Comparison of ENCODE assay signal across 10 cellular contexts in the genomic region with DNA sequence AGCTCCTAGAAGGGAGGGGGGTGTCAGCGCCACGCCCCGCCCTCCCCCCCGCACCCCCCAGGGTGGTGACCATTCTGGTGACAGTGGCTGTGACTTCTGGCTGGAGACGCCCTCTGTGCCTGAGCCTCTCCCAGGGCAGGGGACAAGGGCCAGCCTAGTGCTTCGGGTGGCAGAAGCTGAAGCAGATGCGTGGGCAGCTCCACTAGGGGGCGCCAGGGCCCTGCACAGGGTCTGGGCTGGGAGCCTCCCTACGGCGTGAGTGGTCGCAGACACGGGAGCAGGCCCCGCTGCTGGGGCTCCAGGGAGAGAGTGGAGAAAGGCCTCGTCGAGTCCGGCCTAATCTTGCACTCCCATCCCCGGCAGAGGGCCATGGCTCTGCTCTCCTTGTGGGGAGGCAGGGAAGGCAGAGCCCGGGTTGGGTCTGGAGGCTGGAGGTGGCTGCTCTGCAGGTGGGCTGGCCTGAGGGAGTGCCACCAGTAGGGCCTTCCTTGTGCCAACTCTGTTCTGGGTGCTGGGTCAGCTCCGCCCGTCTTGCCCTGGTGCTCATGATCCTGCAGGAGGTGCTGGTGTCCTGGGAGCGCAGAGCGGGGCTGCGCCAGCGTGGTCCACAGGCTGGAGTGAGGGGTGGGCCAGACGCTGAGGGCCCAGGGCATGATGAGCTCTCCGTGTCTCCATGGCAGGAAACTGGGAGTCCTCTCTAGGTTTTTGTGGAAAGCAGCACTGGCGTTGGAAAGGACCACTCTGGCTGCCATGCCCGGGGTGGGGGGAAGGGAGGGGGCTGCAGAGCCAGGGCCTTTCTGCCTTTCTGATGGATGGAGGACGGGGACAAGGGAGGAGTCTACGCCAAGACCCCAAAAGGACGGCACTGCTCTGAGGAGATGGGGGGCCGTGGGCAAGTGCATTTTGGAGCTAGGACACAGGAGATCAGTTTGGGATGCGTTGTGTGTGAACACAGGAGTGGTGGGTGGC. TPM values are rescaled to one million over a fixed set of nuclear protein-coding genes. Genes with fewer than 3 reads are reported as not detected.
DNase-seq lines count a peak whose midpoint lies in the region; ATAC-seq, FAIRE-seq and TF ChIP-seq lines count a peak whose summit lies in the region.
"Had no signal": no experiment of that assay in that cellular context is flagged by ENCODE, and none has a peak within 500 bp of the region (broad histone marks: within the 10 kb centered on the region; RNA-seq: fewer than 3 reads in every experiment).

No MANE protein-coding gene starts in this region.

- peak overlapping the region; percentile 6 for H4K8ac ChIP-seq in H1 (ENCODE audit: extremely low read depth, insufficient read depth, low read length)

- no peaks in the 10 kb centered on the region for H3K27me3 Mint-ChIP-seq in activated CD4-positive, alpha-beta memory T cell treated with anti-CD3 and anti-CD28 coated beads for 36 hours
- no peaks in the 10 kb centered on the region for H3K27me3 Mint-ChIP-seq in neural progenitor cell (ENCODE audit: insufficient read depth, low read depth)
- H3K27me3 Mint-ChIP-seq: dendritic cell treated with granulocyte-macrophage colony-stimulating factor and Interleukin-4, amounts not matched to agents 40 ng/mL and 50 ng/mL, for 4 days had no signal

- H2BK5ac ChIP-seq in H1 (ENCODE audit: low read depth, low read length), result no peak overlapping the region

- no peaks in the 10 kb centered on the region for H3K27me3 ChIP-seq in H1 (replicated peaks in 1 of 4; ENCODE audit: control insufficient read depth in 3 of 4, extremely low read depth in 1 of 4, insufficient read depth in 3 of 4, low read length in 3 of 4)
- no peaks in the 10 kb centered on the region for H3K27me3 ChIP-seq in neural progenitor cell

- peaks cover 24% of the 10 kb centered on the region for H3K4me1 Mint-ChIP-seq in activated CD4-positive, alpha-beta memory T cell treated with anti-CD3 and anti-CD28 coated beads for 36 hours (ENCODE audit: low read depth)
- H3K4me1 Mint-ChIP-seq in neural progenitor cell, result peaks cover 13% of the 10 kb centered on the region

- H3K23ac ChIP-seq in H1 (ENCODE audit: insufficient read length), result no peak overlapping the region

- H3K27ac ChIP-seq in H1 (ENCODE audit: low read depth, low read length), result no peak overlapping the region
- no peak overlapping the region for H3K27ac ChIP-seq in neural progenitor cell

- H2AFZ ChIP-seq in H1 (ENCODE audit: low read length) (no peak overlapping the region), neural progenitor cell (replicated peaks) (no peak overlapping the region)

- no peak overlapping the region for H3K9ac ChIP-seq in H1 (replicated peaks in 1 of 4; ENCODE audit: extremely low read depth in 1 of 4, low read depth in 3 of 4, low read length in 3 of 4)
- H3K9ac ChIP-seq in neural progenitor cell, result no peak overlapping the region

- H2BK120ac ChIP-seq in H1 (replicated peaks; ENCODE audit: low read depth, low read length), result no peak overlapping the region

- H2AK5ac ChIP-seq in H1 (ENCODE audit: low read depth, low read length), result no peak overlapping the region

- no peak overlapping the region for H3K56ac ChIP-seq in H1 (replicated peaks; ENCODE audit: insufficient read length, low read depth, low read length)

- H3K4me2 ChIP-seq in H1 (ENCODE audit: insufficient read depth in 1 of 2, low read depth in 2 of 2, low read length in 2 of 2) (no peak overlapping the region), neural progenitor cell (no peak overlapping the region)

- no peak overlapping the region for H4K91ac ChIP-seq in H1 (replicated peaks; ENCODE audit: insufficient read length, low read length)

- peaks cover 12% of the 10 kb centered on the region for H3K23me2 ChIP-seq in H1 (ENCODE audit: low read depth, low read length)

- ATAC-seq in GM21528 (IDR thresholded peaks at IDR 0.05; ENCODE audit: low FRiP score, unreplicated experiment), result no peak

- H2BK20ac ChIP-seq in H1 (ENCODE audit: low read length), result no peak overlapping the region

- intact Hi-C loops in activated CD4-positive, alpha-beta memory T cell treated with anti-CD3 and anti-CD28 coated beads for 36 hours (cut with micrococcal nuclease), result no loop called here

- no peaks in the 10 kb centered on the region for H3K36me3 Mint-ChIP-seq in activated CD4-positive, alpha-beta memory T cell treated with anti-CD3 and anti-CD28 coated beads for 36 hours
- no peaks in the 10 kb centered on the region for H3K36me3 Mint-ChIP-seq in neural progenitor cell

- H3K27ac Mint-ChIP-seq in activated CD4-positive, alpha-beta memory T cell treated with anti-CD3 and anti-CD28 coated beads for 36 hours, result no peak overlapping the region
- H3K27ac Mint-ChIP-seq in neural progenitor cell, result no peak overlapping the region
- H3K27ac Mint-ChIP-seq: dendritic cell treated with granulocyte-macrophage colony-stimulating factor and Interleukin-4, amounts not matched to agents 40 ng/mL and 50 ng/mL, for 4 days had no signal

- H3K4me3 ChIP-seq in H1 (ENCODE audit: extremely low read depth in 1 of 4, insufficient read depth in 2 of 4, low read depth in 3 of 4, low read length in 4 of 4) (no peak overlapping the region), neural progenitor cell (no peak overlapping the region)

- H4K20me1 ChIP-seq in H1 (replicated peaks in 1 of 2; ENCODE audit: control insufficient read depth in 1 of 2, insufficient read depth in 2 of 2, low read length in 2 of 2) (peaks cover 7 to 13% of the 10 kb centered on the region in 2 experiments), neural progenitor cell (ENCODE audit: low read depth) (peaks cover 29% of the 10 kb centered on the region)

- no peak overlapping the region for H3K18ac ChIP-seq in H1 (ENCODE audit: extremely low read depth, low read length)

- H4K5ac ChIP-seq in H1 (ENCODE audit: insufficient read length, low read depth, low read length), result no peak overlapping the region

- H3K9me3 ChIP-seq in H1 (ENCODE audit: insufficient read depth in 2 of 2, low read depth in 1 of 2, low read length in 1 of 2) (no peaks in the 10 kb centered on the region), neural progenitor cell (ENCODE audit: low read depth) (no peaks in the 10 kb centered on the region)

- no peak for FAIRE-seq in H1 (lab: Jason Lieb, UNC)
- FAIRE-seq: A204.1 had no signal

- H2BK15ac ChIP-seq in H1 (ENCODE audit: low read length), result no peak overlapping the region

- DNase-seq in DMS 273 (lab: John Stamatoyannopoulos, UW; ENCODE audit: unreplicated experiment), result peak; percentile 75
- DNase-seq in DMS 273 treated with DMSO at 0.1 percent for 48 hours (lab: John Stamatoyannopoulos, UW), result no peak
- DNase-seq in NCI-H510A treated with DMSO at 0.1 percent for 48 hours (lab: John Stamatoyannopoulos, UW), result peak; percentile 39
- peak; percentile 77 for DNase-seq in activated CD4-positive, alpha-beta memory T cell treated with anti-CD3 and anti-CD28 coated beads for 36 hours
- peak in 1 of 2 experiments; percentile 93 for DNase-seq in H1 (ENCODE audit: low read depth in 1 of 2, low spot score in 2 of 2)
- DNase-seq in neural progenitor cell (ENCODE audit: low spot score), result peak; percentile 87
- no peak for DNase-seq in NCI-H2029 treated with DMSO at 0.1 percent for 48 hours (lab: John Stamatoyannopoulos, UW)

- POLR2A ChIA-PET in activated CD4-positive, alpha-beta memory T cell treated with anti-CD3 and anti-CD28 coated beads for 36 hours (lab: Charles Lee), result interaction anchor here (0.9 to 2.3 kb wide), 5 partner anchors 16 to 61 kb away, joined by 3 to 8 read pairs (median 7); partner anchors contain the start of genes ASPSCR1 and NOTUM
- POLR2A ChIA-PET in H1 (lab: Charles Lee; ENCODE audit: partially characterized antibody), result interaction anchor here (0.6 to 4.3 kb wide), 26 partner anchors 10 to 147 kb away, joined by 3 to 13 read pairs (median 5); partner anchors contain the start of genes DCXR, DUS1L, FASN and GPS1

- CTCF ChIA-PET in activated CD4-positive, alpha-beta memory T cell treated with anti-CD3 and anti-CD28 coated beads for 36 hours (lab: Charles Lee), result interaction anchor here (0.6 to 6.4 kb wide), 26 partner anchors 10 to 284 kb away, joined by 3 to 174 read pairs (median 4); partner anchors contain the start of genes ASPSCR1, DCXR, MAFG and NOTUM
- CTCF ChIA-PET in H1 (lab: Charles Lee; ENCODE audit: partially characterized antibody), result interaction anchor here (0.5 to 4.7 kb wide), 50 partner anchors 9 to 421 kb away, joined by 3 to 29 read pairs (median 4); partner anchors contain the start of genes ASPSCR1, DCXR, DUS1L and MAFG

- H3K79me2 ChIP-seq in H1 (ENCODE audit: control insufficient read depth in 1 of 2, insufficient read depth in 2 of 2, low read length in 2 of 2), result peaks cover 0 to 12% of the 10 kb centered on the region in 2 experiments; a peak in 1 of 4 replicates
- H3K79me2 ChIP-seq in neural progenitor cell (ENCODE audit: low read depth), result peaks cover 23% of the 10 kb centered on the region

- H3K4me1 ChIP-seq in H1 (replicated peaks in 1 of 4; ENCODE audit: control insufficient read depth in 3 of 4, insufficient read depth in 4 of 4, low read length in 3 of 4) (peaks cover 0 to 14% (median 8%) of the 10 kb centered on the region in 4 experiments; a peak in 5 of 7 replicates), neural progenitor cell (peaks cover 11% of the 10 kb centered on the region)

- TF ChIP-seq CTCF in H1 (IDR thresholded peaks at IDR 0.05; ENCODE audit: control extremely low read depth in 1 of 3, insufficient read depth in 1 of 3, low read depth in 1 of 3, low read length in 3 of 3) (peak; percentile 87 to 94 (median 87)), neural progenitor cell (IDR thresholded peaks at IDR 0.05) (peak; percentile 84)

- TF ChIP-seq POLR2A in H1 (IDR thresholded peaks at IDR 0.05; ENCODE audit: control extremely low read depth in 1 of 2, low read depth in 2 of 2, low read length in 2 of 2), result no peak

- H3K79me1 ChIP-seq in H1 (ENCODE audit: low read depth, low read length), result peaks cover 4% of the 10 kb centered on the region; the same call in 1 of the 2 replicates

- H3K14ac ChIP-seq in H1 (ENCODE audit: insufficient read length), result no peak overlapping the region

- no peak overlapping the region for H2BK12ac ChIP-seq in H1 (ENCODE audit: low read depth, low read length)

- TF ChIP-seq RAD21 in H1 (IDR thresholded peaks at IDR 0.05 in 1 of 2, conservative IDR thresholded peaks at IDR 0.05 in 1 of 2; ENCODE audit: low read depth in 2 of 2, low read length in 2 of 2), result peak; percentile 56 to 69

- H3K4me3 Mint-ChIP-seq in activated CD4-positive, alpha-beta memory T cell treated with anti-CD3 and anti-CD28 coated beads for 36 hours, result peak overlapping the region; percentile 26
- H3K4me3 Mint-ChIP-seq in neural progenitor cell, result peak overlapping the region; percentile 89

- no peaks in the 10 kb centered on the region for H3K9me3 Mint-ChIP-seq in activated CD4-positive, alpha-beta memory T cell treated with anti-CD3 and anti-CD28 coated beads for 36 hours
- H3K9me3 Mint-ChIP-seq in neural progenitor cell, result no peaks in the 10 kb centered on the region
- H3K9me3 Mint-ChIP-seq: dendritic cell treated with granulocyte-macrophage colony-stimulating factor and Interleukin-4, amounts not matched to agents 40 ng/mL and 50 ng/mL, for 4 days had no signal

- WGBS in H1 (ENCODE audit: extremely low coverage in 1 of 2, insufficient coverage in 1 of 2, insufficient read length in 1 of 2, insufficient replicate concordance in 2 of 2, low coverage in 1 of 2, low lambda C conversion rate in 2 of 2, missing lambda C conversion rate in 1 of 2), 2 experiments, result 62% methylated on average over 29 of the region's 33 CpGs; no CpG with 5 or more reads in 1 of the 2 experiments

- no peak for TF ChIP-seq EP300 in H1 (IDR thresholded peaks at IDR 0.05; ENCODE audit: borderline replicate concordance in 1 of 2, low read depth in 2 of 2, low read length in 2 of 2)

- no peaks in the 10 kb centered on the region for H3K36me3 ChIP-seq in H1 (ENCODE audit: control insufficient read depth in 2 of 4, insufficient read depth in 4 of 4, low read length in 3 of 4)
- H3K36me3 ChIP-seq in neural progenitor cell, result no peaks in the 10 kb centered on the region

- H3F3A ChIP-seq in neural progenitor cell (ENCODE audit: low read depth), result peaks cover 15% of the 10 kb centered on the region

- H3K4ac ChIP-seq in H1 (replicated peaks; ENCODE audit: insufficient read length, low read depth, low read length), result no peak overlapping the region

RNA-seq across cellular contexts. Expression of gene CENPX, which starts 2.5 kb away (rescaled TPM):
- 10 to 100 TPM; 83.0 to 85.8 TPM for total RNA-seq in activated CD4-positive, alpha-beta memory T cell treated with anti-CD3 and anti-CD28 coated beads for 36 hours
- 111 and 116 TPM in 2 replicates for total RNA-seq in H1 (2021; fragmentation: NEBNext Ultra II Directional; extraction: Animal tissue kit (Norgen Biotek cat#: 25700))
- polyA plus RNA-seq in H1 (2011; rRNA removed), result 122 and 133 TPM in 2 replicates
- 131 TPM for polyA plus RNA-seq in H1 (2011; cell fraction: cytosol; rRNA removed)
- polyA plus RNA-seq in H1 (2011; cell fraction: nucleus; rRNA removed), result 145 TPM
- 94.8 to 140 TPM (median 130 TPM) in 4 replicates for polyA plus RNA-seq in H1 (2012, experiment 1 of 2)
- polyA plus RNA-seq in H1 (2012, experiment 2 of 2), result 158 TPM
- polyA plus RNA-seq in H1 (2013, experiment 1 of 2), result 61.6 TPM
- 59.1 TPM for polyA plus RNA-seq in H1 (2013, experiment 2 of 2)
- polyA minus RNA-seq in H1 (2011; rRNA and poly(A)+ RNA removed), result 21.3 and 26.4 TPM in 2 replicates
- polyA minus RNA-seq in H1 (2011; cell fraction: cytosol; rRNA and poly(A)+ RNA removed), result 35.9 TPM
- 36.4 TPM for polyA minus RNA-seq in H1 (2011; cell fraction: nucleus; rRNA and poly(A)+ RNA removed)
- total RNA-seq in neural progenitor cell (ENCODE audit: low replicate concordance), result 53.0 and 85.0 TPM in 2 replicates

RNA-seq across cellular contexts. Expression of gene LRRC45, which starts 2.9 kb away (rescaled TPM):
- total RNA-seq in activated CD4-positive, alpha-beta memory T cell treated with anti-CD3 and anti-CD28 coated beads for 36 hours, result 10 to 100 TPM; 16.3 to 19.0 TPM
- total RNA-seq in H1 (2021; fragmentation: NEBNext Ultra II Directional; extraction: Animal tissue kit (Norgen Biotek cat#: 25700)), result 28.2 and 29.0 TPM in 2 replicates
- polyA plus RNA-seq in H1 (2011; rRNA removed), result 11.5 and 17.3 TPM in 2 replicates
- polyA plus RNA-seq in H1 (2011; cell fraction: cytosol; rRNA removed), result 23.7 TPM
- 96.6 TPM for polyA plus RNA-seq in H1 (2011; cell fraction: nucleus; rRNA removed)
- polyA plus RNA-seq in H1 (2012, experiment 1 of 2), result 15.2 to 25.5 TPM (median 25.4 TPM) in 4 replicates
- polyA plus RNA-seq in H1 (2012, experiment 2 of 2), result 17.3 TPM
- polyA plus RNA-seq in H1 (2013, experiment 1 of 2), result 14.7 TPM
- polyA plus RNA-seq in H1 (2013, experiment 2 of 2), result 13.4 TPM
- polyA minus RNA-seq in H1 (2011; rRNA and poly(A)+ RNA removed), result 7.8 and 8.0 TPM in 2 replicates
- polyA minus RNA-seq in H1 (2011; cell fraction: cytosol; rRNA and poly(A)+ RNA removed), result 14.1 TPM
- 21.5 TPM for polyA minus RNA-seq in H1 (2011; cell fraction: nucleus; rRNA and poly(A)+ RNA removed)
- total RNA-seq in neural progenitor cell (ENCODE audit: low replicate concordance), result 15.4 and 46.7 TPM in 2 replicates

RNA-seq across cellular contexts. Expression of gene RAC3, which starts 11.3 kb away (rescaled TPM):
- 1 to 10 TPM; 6.3 to 8.1 TPM for total RNA-seq in activated CD4-positive, alpha-beta memory T cell treated with anti-CD3 and anti-CD28 coated beads for 36 hours
- total RNA-seq in H1 (2021; fragmentation: NEBNext Ultra II Directional; extraction: Animal tissue kit (Norgen Biotek cat#: 25700)), result 167 and 177 TPM in 2 replicates
- 299 and 520 TPM in 2 replicates for polyA plus RNA-seq in H1 (2011; rRNA removed)
- 290 TPM for polyA plus RNA-seq in H1 (2011; cell fraction: cytosol; rRNA removed)
- polyA plus RNA-seq in H1 (2011; cell fraction: nucleus; rRNA removed), result 408 TPM
- polyA plus RNA-seq in H1 (2012, experiment 1 of 2), result 93.2 to 160 TPM (median 150 TPM) in 4 replicates
- polyA plus RNA-seq in H1 (2012, experiment 2 of 2), result 143 TPM
- polyA plus RNA-seq in H1 (2013, experiment 1 of 2), result 141 TPM
- polyA plus RNA-seq in H1 (2013, experiment 2 of 2), result 139 TPM
- 54.1 and 62.9 TPM in 2 replicates for polyA minus RNA-seq in H1 (2011; rRNA and poly(A)+ RNA removed)
- 82.6 TPM for polyA minus RNA-seq in H1 (2011; cell fraction: cytosol; rRNA and poly(A)+ RNA removed)
- 83.3 TPM for polyA minus RNA-seq in H1 (2011; cell fraction: nucleus; rRNA and poly(A)+ RNA removed)
- 31.6 and 81.2 TPM in 2 replicates for total RNA-seq in neural progenitor cell (ENCODE audit: low replicate concordance)

RNA-seq across cellular contexts. Expression of gene DCXR, which starts 17.3 kb away (rescaled TPM):
- 100 to 1,000 TPM; 105 to 115 TPM for total RNA-seq in activated CD4-positive, alpha-beta memory T cell treated with anti-CD3 and anti-CD28 coated beads for 36 hours
- 96.3 and 110 TPM in 2 replicates for total RNA-seq in H1 (2021; fragmentation: NEBNext Ultra II Directional; extraction: Animal tissue kit (Norgen Biotek cat#: 25700))
- polyA plus RNA-seq in H1 (2011; rRNA removed), result 212 and 338 TPM in 2 replicates
- 163 TPM for polyA plus RNA-seq in H1 (2011; cell fraction: cytosol; rRNA removed)
- polyA plus RNA-seq in H1 (2011; cell fraction: nucleus; rRNA removed), result 167 TPM
- 92.1 to 118 TPM (median 110 TPM) in 4 replicates for polyA plus RNA-seq in H1 (2012, experiment 1 of 2)
- polyA plus RNA-seq in H1 (2012, experiment 2 of 2), result 187 TPM
- 57.6 TPM for polyA plus RNA-seq in H1 (2013, experiment 1 of 2)
- 58.1 TPM for polyA plus RNA-seq in H1 (2013, experiment 2 of 2)
- polyA minus RNA-seq in H1 (2011; rRNA and poly(A)+ RNA removed), result 35.5 and 81.7 TPM in 2 replicates
- 40.5 TPM for polyA minus RNA-seq in H1 (2011; cell fraction: cytosol; rRNA and poly(A)+ RNA removed)
- polyA minus RNA-seq in H1 (2011; cell fraction: nucleus; rRNA and poly(A)+ RNA removed), result 31.1 TPM
- 36.5 and 64.9 TPM in 2 replicates for total RNA-seq in neural progenitor cell (ENCODE audit: low replicate concordance)

RNA-seq across cellular contexts. Expression of gene RFNG, which starts 31.4 kb away (rescaled TPM):
- 10 to 100 TPM; 16.5 to 17.5 TPM for total RNA-seq in activated CD4-positive, alpha-beta memory T cell treated with anti-CD3 and anti-CD28 coated beads for 36 hours
- 26.7 and 30.9 TPM in 2 replicates for total RNA-seq in H1 (2021; fragmentation: NEBNext Ultra II Directional; extraction: Animal tissue kit (Norgen Biotek cat#: 25700))
- 28.4 and 50.3 TPM in 2 replicates for polyA plus RNA-seq in H1 (2011; rRNA removed)
- polyA plus RNA-seq in H1 (2011; cell fraction: cytosol; rRNA removed), result 25.7 TPM
- 139 TPM for polyA plus RNA-seq in H1 (2011; cell fraction: nucleus; rRNA removed)
- 26.1 to 34.2 TPM (median 32.0 TPM) in 4 replicates for polyA plus RNA-seq in H1 (2012, experiment 1 of 2)
- 32.2 TPM for polyA plus RNA-seq in H1 (2012, experiment 2 of 2)
- polyA plus RNA-seq in H1 (2013, experiment 1 of 2), result 26.3 TPM
- 26.6 TPM for polyA plus RNA-seq in H1 (2013, experiment 2 of 2)
- polyA minus RNA-seq in H1 (2011; rRNA and poly(A)+ RNA removed), result 8.3 and 9.7 TPM in 2 replicates
- polyA minus RNA-seq in H1 (2011; cell fraction: cytosol; rRNA and poly(A)+ RNA removed), result 15.2 TPM
- polyA minus RNA-seq in H1 (2011; cell fraction: nucleus; rRNA and poly(A)+ RNA removed), result 23.8 TPM
- 13.6 and 41.0 TPM in 2 replicates for total RNA-seq in neural progenitor cell (ENCODE audit: low replicate concordance)

Comparison
In these comparisons a context has a peak if more than half of its experiments do, and no peak if none do; other contexts are left out.
1. DNase-seq: peak in DMS 273 (single experiment), NCI-H510A treated with DMSO at 0.1 percent for 48 hours (single experiment), activated CD4-positive, alpha-beta memory T cell treated with anti-CD3 and anti-CD28 coated beads for 36 hours (single experiment) and neural progenitor cell (single experiment); none in DMS 273 treated with DMSO at 0.1 percent for 48 hours (single experiment) and NCI-H2029 treated with DMSO at 0.1 percent for 48 hours (single experiment).